12 cellular contexts compared by ENCODE assay signal in the genomic region with DNA sequence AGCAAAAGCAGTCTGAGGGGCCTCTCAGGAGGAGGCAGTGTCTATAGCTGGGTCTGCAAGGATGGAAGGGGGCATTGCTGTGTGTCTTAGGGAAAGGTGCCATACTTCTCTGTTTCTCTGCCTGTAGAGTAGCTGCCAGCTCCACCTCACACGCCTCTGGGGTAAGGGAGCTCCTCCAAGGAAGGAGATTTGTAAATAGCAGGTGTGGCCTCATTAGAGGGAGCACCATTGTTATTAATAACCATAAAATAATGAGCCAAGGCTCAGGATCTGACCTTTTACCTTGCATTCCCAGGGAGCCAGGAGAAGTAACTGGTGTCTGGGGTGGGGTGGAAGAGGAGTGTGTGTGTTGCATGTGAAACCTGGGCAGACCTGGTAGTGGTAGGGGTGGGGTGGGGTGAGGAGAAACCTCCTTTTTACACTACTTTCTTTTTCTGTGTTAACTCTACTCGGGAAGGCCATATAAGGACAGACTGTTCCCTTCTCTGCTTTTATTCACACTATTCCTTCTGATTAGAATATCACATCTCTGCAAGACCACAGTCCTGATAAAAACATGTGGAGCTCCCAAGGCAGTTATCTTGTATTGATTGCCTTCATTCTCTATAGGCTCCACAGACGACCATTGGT. TPM values are rescaled to one million over a fixed set of nuclear protein-coding genes. Genes with fewer than 3 reads are reported as not detected.
DNase-seq lines count a peak whose midpoint lies in the region; TF ChIP-seq lines count a peak whose summit lies in the region.
"Had no signal": no experiment of that assay in that cellular context is flagged by ENCODE, and none has a peak within 500 bp of the region (broad histone marks: within the 10 kb centered on the region; RNA-seq: fewer than 3 reads in every experiment).

No MANE protein-coding gene starts in this region.

- peak overlapping the region; percentile 23 to 89 (median 66) for H3K27ac Mint-ChIP-seq in immature natural killer cell

- peaks cover 42% of the 10 kb centered on the region for H4K20me1 ChIP-seq in BLaER1

- H3K4me1 ChIP-seq in BLaER1 = peaks cover 69% of the 10 kb centered on the region

- H3K27me3 ChIP-seq in BLaER1 = no peaks in the 10 kb centered on the region; the same call in 1 of the 2 replicates
- H3K27me3 ChIP-seq in MG63 = no peaks in the 10 kb centered on the region

- H3K9ac ChIP-seq in BLaER1 = no peak overlapping the region

- H3K4me3 Mint-ChIP-seq in immature natural killer cell = peak overlapping the region; percentile 35 to 73 (median 68)

- peaks cover 48 to 52% of the 10 kb centered on the region in 2 donors for H3K4me1 Mint-ChIP-seq in immature natural killer cell

- H3K27me3 Mint-ChIP-seq in immature natural killer cell (ENCODE audit: low read depth in 3 of 3) = peaks cover 7 to 9% (median 7%) of the 10 kb centered on the region in 3 donors

- peak overlapping the region; percentile 46 for H3K4me2 ChIP-seq in BLaER1

- H3K36me3 Mint-ChIP-seq in immature natural killer cell = no peaks in the 10 kb centered on the region

- H3K9me3 ChIP-seq in BLaER1 = no peaks in the 10 kb centered on the region
- no peaks in the 10 kb centered on the region for H3K9me3 ChIP-seq in MG63

- peak; percentile 45 for DNase-seq in GM12864 (ENCODE audit: low read depth)
- DNase-seq in OCI-M2 (lab: John Stamatoyannopoulos, UW; ENCODE audit: unreplicated experiment) = peak; percentile 27
- DNase-seq in immature natural killer cell = no peak
- no peak for DNase-seq in MG63
- DNase-seq in foreskin melanocyte = no peak
- DNase-seq in medulla oblongata (ENCODE audit: extremely low spot score) = no peak
- no peak for DNase-seq in DMS79 (lab: John Stamatoyannopoulos, UW)
- DNase-seq: stimulated activated CD4-positive, alpha-beta T cell treated with anti-CD3 and anti-CD28 coated beads, Interleukin-4, amount 100 ng/mL, for 1 hour; stimulated activated naive CD4-positive, alpha-beta T cell treated with Interleukin-2 at 50 U/mL for 16 hours had no signal

- H3K4me3 ChIP-seq in BLaER1 = no peak overlapping the region
- peak overlapping the region; percentile 51 for H3K4me3 ChIP-seq in GM12864 (ENCODE audit: low read depth, low read length)
- H3K4me3 ChIP-seq in MG63 = no peak overlapping the region

- TF ChIP-seq CTCF in GM12864 (IDR thresholded peaks at IDR 0.05; ENCODE audit: low read depth, low read length, missing control alignments) = no peak

- H3K9me3 Mint-ChIP-seq in immature natural killer cell = no peaks in the 10 kb centered on the region

- no peak overlapping the region for H3K27ac ChIP-seq in BLaER1
- H3K27ac ChIP-seq: C4-2B had no signal

- H3K36me3 ChIP-seq in BLaER1 (no peaks in the 10 kb centered on the region), MG63 (peaks cover 3% of the 10 kb centered on the region; the same call in 1 of the 2 replicates)

RNA-seq across cellular contexts. Expression of a gene that starts 2.2 kb away (rescaled TPM):
- polyA plus RNA-seq in immature natural killer cell = 10 to 100 TPM in 1 of 3 donors, 1 to 10 TPM in 2; 3.8 to 14.0 (median 4.7) TPM
- 1.8 and 2.8 TPM in 2 replicates for total RNA-seq in MG63 (2014; rRNA removed; shearing (Covaris generic); ENCODE audit: low replicate concordance)

RNA-seq across cellular contexts. Expression of a gene that starts 58.7 kb away (rescaled TPM):
- polyA plus RNA-seq in immature natural killer cell = not detected
- total RNA-seq in MG63 (2014; rRNA removed; shearing (Covaris generic); ENCODE audit: low replicate concordance) = 0.22 TPM in 1 of 2 replicates, not detected in the other
- total RNA-seq: renal cortical epithelial cell had no signal

Comparison
In these comparisons a context has a peak if more than half of its experiments do, and no peak if none do; other contexts are left out.
1. DNase-seq: peak in GM12864 (single experiment) and OCI-M2 (single experiment); none in immature natural killer cell (0 of 3), MG63 (single experiment), foreskin melanocyte (single experiment), medulla oblongata (single experiment) and DMS79 (single experiment).